In the genomic region with DNA sequence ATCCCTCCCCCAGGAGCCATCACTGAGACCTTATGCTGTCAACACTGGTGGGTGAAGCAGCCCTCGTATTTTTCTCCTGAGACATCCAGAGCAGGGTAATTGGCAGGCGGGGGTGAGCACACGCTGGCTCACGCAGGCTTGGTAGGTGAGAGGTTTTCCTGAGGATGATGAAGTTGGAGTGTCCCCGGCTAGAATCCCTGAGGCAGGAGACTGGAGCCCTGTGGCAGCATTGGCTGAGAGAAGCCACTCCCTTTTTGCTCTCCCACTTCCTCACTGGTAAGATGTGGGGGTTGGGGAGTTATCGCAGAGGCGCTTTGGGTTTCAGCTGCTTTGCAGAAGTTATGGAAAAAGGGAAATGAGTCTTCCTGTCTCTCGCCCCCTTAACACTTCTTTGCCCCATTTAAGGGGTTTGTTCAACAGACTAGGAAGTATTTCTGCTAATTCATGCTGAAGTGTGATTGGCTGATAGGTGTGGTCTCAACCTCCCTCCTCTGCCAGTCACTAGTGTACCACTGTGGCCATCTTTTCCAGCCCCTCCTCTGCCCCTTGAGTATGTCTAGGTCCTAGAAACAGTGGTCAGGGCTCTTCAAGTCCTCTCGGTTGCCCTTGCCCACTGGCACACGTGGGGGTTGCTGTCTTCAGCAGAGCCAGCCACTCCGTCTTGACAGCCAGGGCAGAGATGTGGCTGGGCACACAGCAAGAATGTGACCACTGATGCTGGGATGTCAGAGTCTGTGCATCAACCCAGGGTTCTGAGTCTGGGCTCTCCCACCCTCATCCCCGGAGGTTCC, we compare ENCODE assay signal across 8 cellular contexts. TPM values are rescaled to one million over a fixed set of nuclear protein-coding genes. Genes with fewer than 3 reads are reported as not detected.
DNase-seq lines count a peak whose midpoint lies in the region; ATAC-seq and TF ChIP-seq lines count a peak whose summit lies in the region.

No MANE protein-coding gene starts in this region.

- intact Hi-C loops in gastrocnemius medialis (cut with DNase I; ENCODE audit: low total_unique reads): no loop called here

- DNase-seq in COLO829 (ENCODE audit: low spot score) (peak; percentile 67), HuH-7 (ENCODE audit: low spot score) (peak; percentile 12), glomerular visceral epithelial cell (ENCODE audit: extremely low spot score) (peak; percentile 50), gastrocnemius medialis (peak in 1 of 2 donors; percentile 40), NCI-H1436 treated with DMSO at 0.1 percent for 48 hours (lab: John Stamatoyannopoulos, UW) (no peak), NCI-H1105 (lab: John Stamatoyannopoulos, UW) (no peak)
- DNase-seq in activated T-cell treated with anti-CD3 and anti-CD28 coated beads, Interleukin-2, amount 50 U/mL, for 1 hour: peak; percentile 40

- no peaks in the 10 kb centered on the region for H3K27me3 ChIP-seq in gastrocnemius medialis

- H3K4me1 ChIP-seq in gastrocnemius medialis: peaks cover 8 to 25% of the 10 kb centered on the region in 2 donors

- peak overlapping the region in 3 of 4 donors; percentile 16 to 34 (median 21) for H3K4me3 ChIP-seq in gastrocnemius medialis

- peak overlapping the region; percentile 74 to 77 (median 75) for H3K27ac ChIP-seq in gastrocnemius medialis

- no peaks in the 10 kb centered on the region for H3K9me3 ChIP-seq in gastrocnemius medialis

- in situ Hi-C loops in gastrocnemius medialis (cut with MboI; ENCODE audit: low sequenced_read_pairs in 4 of 4): no loop called here

- peak; percentile 32 for ATAC-seq in GM21381 (IDR thresholded peaks at IDR 0.05; ENCODE audit: unreplicated experiment)
- ATAC-seq in gastrocnemius medialis: peak in 1 of 2 donors; percentile 29

- no peaks in the 10 kb centered on the region for H3K36me3 ChIP-seq in gastrocnemius medialis

- no peak for TF ChIP-seq POLR2A in gastrocnemius medialis (IDR thresholded peaks at IDR 0.05)

- TF ChIP-seq CTCF in gastrocnemius medialis (IDR thresholded peaks at IDR 0.05 in 4 of 5, conservative IDR thresholded peaks at IDR 0.05 in 1 of 5): no peak

RNA-seq across cellular contexts. Expression of a gene that starts 5.7 kb away (rescaled TPM):
- total RNA-seq in gastrocnemius medialis: 10 to 100 TPM; 24.7 to 38.7 (median 30.8) TPM

RNA-seq across cellular contexts. Expression of a gene that starts 28.2 kb away (rescaled TPM):
- total RNA-seq in gastrocnemius medialis: 100 to 1,000 TPM in 3 of 4 donors, 10 to 100 TPM in 1; 81.7 to 258 (median 198) TPM

RNA-seq across cellular contexts. Expression of a gene that starts 28.5 kb away (rescaled TPM):
- total RNA-seq in gastrocnemius medialis: 10 to 100 TPM; 23.3 to 46.8 (median 28.0) TPM

RNA-seq across cellular contexts. Expression of a gene that starts 54.5 kb away (rescaled TPM):
- 10 to 100 TPM; 37.0 to 58.8 (median 44.1) TPM for total RNA-seq in gastrocnemius medialis

RNA-seq across cellular contexts. Expression of a gene that starts 58.4 kb away (rescaled TPM):
- total RNA-seq in gastrocnemius medialis: 10 to 100 TPM in 2 of 4 donors, 1 to 10 TPM in 2; 7.8 to 14.1 (median 10.9) TPM

Comparison
In these comparisons a context has a peak if more than half of its experiments do, and no peak if none do; other contexts are left out.
1. DNase-seq: peak in COLO829 (single experiment), HuH-7 (single experiment), activated T-cell treated with anti-CD3 and anti-CD28 coated beads, Interleukin-2, amount 50 U/mL, for 1 hour (single experiment) and glomerular visceral epithelial cell (single experiment); none in NCI-H1436 treated with DMSO at 0.1 percent for 48 hours (single experiment) and NCI-H1105 (single experiment).